ENCODE assay signal across 1 cellular context in the genomic region with DNA sequence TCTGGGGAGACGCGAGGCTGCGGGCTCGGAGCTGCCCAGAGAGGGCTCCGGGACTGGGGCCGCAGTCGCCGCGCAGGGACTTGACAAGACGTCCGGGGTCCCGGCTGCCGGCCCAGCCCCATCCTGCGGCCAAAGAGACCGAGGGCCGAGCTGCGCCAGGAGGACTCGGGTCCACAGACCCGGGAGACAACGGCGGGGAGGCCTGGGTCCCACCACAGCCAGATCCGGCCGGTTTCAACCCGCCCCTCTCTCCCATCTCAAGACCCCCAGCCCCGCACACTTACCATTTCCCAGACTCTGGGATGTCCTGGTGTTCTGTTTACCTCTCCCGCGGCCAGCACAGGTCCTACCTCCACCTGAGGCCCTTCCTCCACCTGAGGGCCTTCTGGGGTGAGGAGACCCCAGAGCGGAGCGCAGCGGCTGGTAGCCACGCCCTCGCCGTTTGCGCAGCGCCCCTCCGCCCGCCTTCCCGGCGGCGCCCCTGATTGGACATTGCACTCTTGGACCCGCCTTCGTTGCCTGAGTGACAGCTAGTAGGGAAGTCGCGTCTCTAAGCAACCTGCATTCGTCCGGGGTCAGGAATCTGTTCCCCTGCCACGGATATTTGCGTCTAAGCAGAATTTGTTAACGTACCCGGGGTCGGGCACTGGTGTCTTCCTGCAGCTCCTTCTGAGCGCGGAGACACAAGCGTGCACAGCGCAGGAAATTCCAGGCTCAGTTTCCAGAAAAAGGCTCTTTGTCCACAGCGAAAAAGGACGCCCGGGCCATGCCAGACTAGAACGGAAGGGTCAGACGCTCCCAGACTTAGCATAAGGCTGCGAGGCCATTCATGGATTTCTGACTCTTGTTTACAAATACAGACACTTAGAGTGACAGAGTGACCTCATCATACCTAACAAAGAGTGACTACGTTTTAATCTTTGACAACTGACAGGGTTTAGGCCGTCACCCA.
TF ChIP-seq lines count a peak whose summit lies in the region.

A gene (minus strand): TSS at position 446 of the 952 bp plus-strand sequence. CDS start 159 bp downstream, at position 287.

TF ChIP-seq in IMR-90, 13 proteins besides CTCF, POLR2A, EP300 and RAD21:
- TF ChIP-seq, protein P1, sequence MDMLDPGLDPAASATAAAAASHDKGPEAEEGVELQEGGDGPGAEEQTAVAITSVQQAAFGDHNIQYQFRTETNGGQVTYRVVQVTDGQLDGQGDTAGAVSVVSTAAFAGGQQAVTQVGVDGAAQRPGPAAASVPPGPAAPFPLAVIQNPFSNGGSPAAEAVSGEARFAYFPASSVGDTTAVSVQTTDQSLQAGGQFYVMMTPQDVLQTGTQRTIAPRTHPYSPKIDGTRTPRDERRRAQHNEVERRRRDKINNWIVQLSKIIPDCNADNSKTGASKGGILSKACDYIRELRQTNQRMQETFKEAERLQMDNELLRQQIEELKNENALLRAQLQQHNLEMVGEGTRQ (IDR thresholded peaks at IDR 0.05; ENCODE audit: low read depth, low read length): no peak
- TF ChIP-seq RCOR1 (IDR thresholded peaks at IDR 0.05; ENCODE audit: insufficient replicate concordance, low read length): no peak
- TF ChIP-seq CEBPB (IDR thresholded peaks at IDR 0.05; ENCODE audit: low read depth, low read length): no peak
- TF ChIP-seq, protein P2, sequence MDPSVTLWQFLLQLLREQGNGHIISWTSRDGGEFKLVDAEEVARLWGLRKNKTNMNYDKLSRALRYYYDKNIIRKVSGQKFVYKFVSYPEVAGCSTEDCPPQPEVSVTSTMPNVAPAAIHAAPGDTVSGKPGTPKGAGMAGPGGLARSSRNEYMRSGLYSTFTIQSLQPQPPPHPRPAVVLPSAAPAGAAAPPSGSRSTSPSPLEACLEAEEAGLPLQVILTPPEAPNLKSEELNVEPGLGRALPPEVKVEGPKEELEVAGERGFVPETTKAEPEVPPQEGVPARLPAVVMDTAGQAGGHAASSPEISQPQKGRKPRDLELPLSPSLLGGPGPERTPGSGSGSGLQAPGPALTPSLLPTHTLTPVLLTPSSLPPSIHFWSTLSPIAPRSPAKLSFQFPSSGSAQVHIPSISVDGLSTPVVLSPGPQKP (IDR thresholded peaks at IDR 0.05; ENCODE audit: borderline replicate concordance, low read depth, low read length): no peak
- no peak for TF ChIP-seq RFX5 (IDR thresholded peaks at IDR 0.05; ENCODE audit: low read depth, low read length)
- no peak for TF ChIP-seq MAZ (IDR thresholded peaks at IDR 0.05; ENCODE audit: borderline replicate concordance, low read depth, low read length)
- TF ChIP-seq BHLHE40 (IDR thresholded peaks at IDR 0.05; ENCODE audit: low read depth, low read length): no peak
- TF ChIP-seq NFE2L2 (IDR thresholded peaks at IDR 0.05; ENCODE audit: low read depth, low read length): no peak
- no peak for TF ChIP-seq FOS (IDR thresholded peaks at IDR 0.05; ENCODE audit: low read depth, low read length)
- no peak for TF ChIP-seq MXI1 (IDR thresholded peaks at IDR 0.05; ENCODE audit: borderline replicate concordance, low read depth, low read length)
- TF ChIP-seq SMC3 (IDR thresholded peaks at IDR 0.05; ENCODE audit: low read depth, low read length): no peak
- TF ChIP-seq MAFK (IDR thresholded peaks at IDR 0.05; ENCODE audit: low read depth, low read length): no peak
TF ChIP-seq in IMR-90: peak in this region for 0.
